1 cellular context compared by ENCODE assay signal in genomic region chr7:99419323-99420021, GRCh38.
TF ChIP-seq lines count a peak whose summit lies in the region.

No MANE protein-coding gene starts in this region.

TF ChIP-seq in IMR-90, 13 proteins besides CTCF, POLR2A, EP300 and RAD21 (continued from another document):
- TF ChIP-seq BHLHE40 (IDR thresholded peaks at IDR 0.05; ENCODE audit: low read depth, low read length) (no peak), ELK1 (IDR thresholded peaks at IDR 0.05; ENCODE audit: borderline replicate concordance, low read depth, low read length) (no peak), FOS (IDR thresholded peaks at IDR 0.05; ENCODE audit: low read depth, low read length) (no peak), MAFK (IDR thresholded peaks at IDR 0.05; ENCODE audit: low read depth, low read length) (no peak), SMC3 (IDR thresholded peaks at IDR 0.05; ENCODE audit: low read depth, low read length) (no peak)
